ENCODE assay signal across 23 cellular contexts in genomic region chr4:182293836-182294235, GRCh38.
"Had no signal": no experiment of that assay in that cellular context is flagged by ENCODE, and none has a peak within 500 bp of the region (broad histone marks: within the 10 kb centered on the region; RNA-seq: fewer than 3 reads in every experiment).

No MANE protein-coding gene starts in this region.

- H3K36me3 ChIP-seq: esophagus muscularis mucosa, gastrocnemius medialis, heart right ventricle, left ventricle myocardium inferior, lower lobe of right lung, neutrophil, right lobe of liver, stomach, thoracic aorta had no signal

- H3K9me3 Mint-ChIP-seq: nephron had no signal

- H3K27ac Mint-ChIP-seq: nephron; stimulated activated naive B cell treated with anti-CD40 and anti-IgM and Interleukin-4, amounts not matched to agents 10 μg/mL and 1 μg/mL and 100 μg/mL, for 72 hours had no signal

- H3K9me3 ChIP-seq: esophagus muscularis mucosa, gastrocnemius medialis, heart right ventricle, left ventricle myocardium inferior, lower lobe of right lung, neutrophil, psoas muscle, right lobe of liver, stomach, thoracic aorta had no signal

- H3K4me3 ChIP-seq: esophagus muscularis mucosa, gastrocnemius medialis, heart right ventricle, left ventricle myocardium inferior, lower lobe of right lung, psoas muscle, right lobe of liver, stomach, thoracic aorta had no signal

- H3K27me3 Mint-ChIP-seq: naive B cell; stimulated activated naive B cell treated with anti-CD40 and anti-IgM and Interleukin-4, amounts not matched to agents 10 μg/mL and 1 μg/mL and 100 μg/mL, for 72 hours had no signal

- H3K4me3 Mint-ChIP-seq: naive B cell; nephron; stimulated activated naive B cell treated with anti-CD40 and anti-IgM and Interleukin-4, amounts not matched to agents 10 μg/mL and 1 μg/mL and 100 μg/mL, for 72 hours had no signal

- ATAC-seq: gastrocnemius medialis; heart right ventricle; left cardiac atrium; lower lobe of right lung; psoas muscle; right lobe of liver; stimulated activated naive B cell treated with anti-CD40 and anti-IgM and Interleukin-4, amounts not matched to agents 10 μg/mL and 1 μg/mL and 100 μg/mL, for 72 hours had no signal

- H3K4me1 Mint-ChIP-seq: naive B cell; stimulated activated naive B cell treated with anti-CD40 and anti-IgM and Interleukin-4, amounts not matched to agents 10 μg/mL and 1 μg/mL and 100 μg/mL, for 72 hours had no signal

- H3K27me3 ChIP-seq: esophagus muscularis mucosa, gastrocnemius medialis, heart right ventricle, neutrophil, right lobe of liver, stomach had no signal

- H3K36me3 Mint-ChIP-seq: naive B cell; stimulated activated naive B cell treated with anti-CD40 and anti-IgM and Interleukin-4, amounts not matched to agents 10 μg/mL and 1 μg/mL and 100 μg/mL, for 72 hours had no signal

- H3K27ac ChIP-seq: epithelial cell of prostate, esophagus muscularis mucosa, gastrocnemius medialis, heart right ventricle, left ventricle myocardium inferior, lower lobe of right lung, neutrophil, psoas muscle, right lobe of liver, stomach, thoracic aorta had no signal

- H3K4me1 ChIP-seq: esophagus muscularis mucosa, gastrocnemius medialis, heart right ventricle, left ventricle myocardium inferior, lower lobe of right lung, psoas muscle, right lobe of liver, stomach had no signal

- DNase-seq: effector memory CD4-positive, alpha-beta T cell; gastrocnemius medialis; heart right ventricle; hypothalamus; kidney; left cardiac atrium; left ventricle myocardium inferior; lower lobe of right lung; mesenchymal stem cell; naive B cell; psoas muscle; retina; right lobe of liver; stimulated activated CD4-positive, alpha-beta T cell treated with anti-CD3 and anti-CD28 coated beads, Interleukin-2, amount 100 ng/mL, for 24 hours; stimulated activated CD4-positive, alpha-beta T cell treated with anti-CD3 and anti-CD28 coated beads, Interleukin-4, amount 100 ng/mL, for 4 hours; stimulated activated naive B cell treated with anti-CD40 and anti-IgM and Interleukin-4, amounts not matched to agents 10 μg/mL and 1 μg/mL and 100 μg/mL, for 72 hours; stomach; substantia nigra had no signal
